In the genomic region with DNA sequence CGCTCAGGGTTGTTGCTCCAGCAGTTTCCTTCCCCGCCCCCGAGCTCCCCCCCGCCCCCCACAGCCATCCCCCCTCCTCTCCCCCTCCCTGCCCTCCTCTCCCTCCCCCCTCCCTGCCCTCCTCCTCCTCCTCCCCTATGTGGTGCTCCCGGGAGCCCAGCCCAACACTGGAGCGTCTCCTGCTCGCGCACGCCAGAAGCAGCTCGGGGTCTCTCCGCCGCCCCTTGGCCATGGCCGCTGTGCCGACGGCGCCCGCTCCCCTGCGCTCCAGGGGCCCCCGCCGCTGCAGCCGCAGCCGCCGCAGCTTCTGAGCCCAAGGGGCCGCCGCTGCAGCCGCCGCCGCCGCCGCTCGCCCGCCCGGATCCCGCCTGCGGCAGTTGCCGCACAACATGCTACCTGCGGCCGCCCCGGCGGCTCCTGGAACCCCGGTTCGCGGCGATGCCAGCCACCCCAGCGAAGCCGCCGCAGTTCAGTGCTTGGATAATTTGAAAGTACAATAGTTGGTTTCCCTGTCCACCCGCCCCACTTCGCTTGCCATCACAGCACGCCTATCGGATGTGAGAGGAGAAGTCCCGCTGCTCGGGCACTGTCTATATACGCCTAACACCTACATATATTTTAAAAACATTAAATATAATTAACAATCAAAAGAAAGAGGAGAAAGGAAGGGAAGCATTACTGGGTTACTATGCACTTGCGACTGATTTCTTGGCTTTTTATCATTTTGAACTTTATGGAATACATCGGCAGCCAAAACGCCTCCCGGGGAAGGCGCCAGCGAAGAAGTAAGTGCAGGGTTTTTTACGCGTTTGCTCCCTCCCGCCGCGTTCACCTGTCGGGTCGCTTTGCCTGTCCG, we compare ENCODE assay signal across 8 cellular contexts. TPM values are rescaled to one million over a fixed set of nuclear protein-coding genes. Genes with fewer than 3 reads are reported as not detected.
DNase-seq lines count a peak whose midpoint lies in the region; ATAC-seq and TF ChIP-seq lines count a peak whose summit lies in the region.

A gene with protein sequence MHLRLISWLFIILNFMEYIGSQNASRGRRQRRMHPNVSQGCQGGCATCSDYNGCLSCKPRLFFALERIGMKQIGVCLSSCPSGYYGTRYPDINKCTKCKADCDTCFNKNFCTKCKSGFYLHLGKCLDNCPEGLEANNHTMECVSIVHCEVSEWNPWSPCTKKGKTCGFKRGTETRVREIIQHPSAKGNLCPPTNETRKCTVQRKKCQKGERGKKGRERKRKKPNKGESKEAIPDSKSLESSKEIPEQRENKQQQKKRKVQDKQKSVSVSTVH (plus strand): TSS at position 167 of the 856 bp plus-strand sequence. CDS start 522 bp downstream, at position 689.

- H3K27ac ChIP-seq in PC-3 (ENCODE audit: low read length) (no peak within 1 kb of the TSS), dorsolateral prefrontal cortex (peak within 1 kb of the TSS in 13 of 59 donors; percentile 1 to 47 (median 20)), mesendoderm (ENCODE audit: low read depth, low read length) (no peak within 1 kb of the TSS), transverse colon (peak within 1 kb of the TSS; percentile 61 to 75 (median 66))

- no CpG with 5 or more reads among the region's 68 CpGs for WGBS in mesendoderm (ENCODE audit: extremely low coverage, insufficient coverage, low lambda C conversion rate)
- WGBS in transverse colon (ENCODE audit: low coverage in 1 of 2), 2 donors, result 0 to 1% methylated on average over 10 to 48 of the region's 68 CpGs

- in situ Hi-C loops in transverse colon (cut with MboI; ENCODE audit: low pct_ligation_motif_present in 1 of 4, low pct_unique_long_range_greater_than_20kb in 1 of 4, low sequenced_read_pairs in 3 of 4), result no loop called here

- ATAC-seq in GM21737 (IDR thresholded peaks at IDR 0.05; ENCODE audit: unreplicated experiment), result peak; percentile 3
- ATAC-seq in PC-3, result peak; percentile 34
- no peak for ATAC-seq in GM21367 (IDR thresholded peaks at IDR 0.05; ENCODE audit: unreplicated experiment)

- H3K79me2 ChIP-seq in PC-3 (ENCODE audit: low read length), result no peaks in the 10 kb centered on the region
- no peaks in the 10 kb centered on the region for H3K79me2 ChIP-seq in mesendoderm (ENCODE audit: control insufficient read depth, insufficient read depth, low read length)

- H2BK15ac ChIP-seq in mesendoderm (replicated peaks; ENCODE audit: low read depth), result no peak within 1 kb of the TSS

- BruUV-seq in PC-3 (replicated peaks; lab: Mats Ljungman, UMichigan), result no TSS peak

- no peaks in the 10 kb centered on the region for H3K9me3 ChIP-seq in PC-3 (ENCODE audit: low read length)
- H3K9me3 ChIP-seq in transverse colon, result no peaks in the 10 kb centered on the region

- H2BK5ac ChIP-seq in mesendoderm (ENCODE audit: low read length), result no peak within 1 kb of the TSS

- H3K18ac ChIP-seq in mesendoderm (ENCODE audit: low read length), result no peak within 1 kb of the TSS

- H3K4me3 ChIP-seq in PC-3 (ENCODE audit: low read length) (peak within 1 kb of the TSS; percentile 61), dorsolateral prefrontal cortex (peak within 1 kb of the TSS; percentile 45 to 79 (median 62)), mesendoderm (ENCODE audit: low read length) (peak within 1 kb of the TSS; percentile 56), transverse colon (peak within 1 kb of the TSS; percentile 38 to 52 (median 44))

- H3K56ac ChIP-seq in mesendoderm (ENCODE audit: low read length), result peak within 1 kb of the TSS; percentile 11

- TF ChIP-seq POLR2A in transverse colon (IDR thresholded peaks at IDR 0.05), result no peak

- H2AFZ ChIP-seq in PC-3 (ENCODE audit: low read length), result peak within 1 kb of the TSS; percentile 57

- no peak within 1 kb of the TSS for H4K8ac ChIP-seq in mesendoderm (ENCODE audit: low read depth, low read length)

- H3K4me2 ChIP-seq in PC-3 (ENCODE audit: low read length) (peak within 1 kb of the TSS; percentile 74), mesendoderm (ENCODE audit: low read length) (peak within 1 kb of the TSS; percentile 91)

- H3K9me2 ChIP-seq in PC-3 (replicated peaks; ENCODE audit: low read length), result no peaks in the 10 kb centered on the region

- H3K4me1 ChIP-seq in PC-3 (ENCODE audit: insufficient read depth, low read length), result no peaks in the 10 kb centered on the region; the same call in 1 of the 2 replicates
- peaks cover 2% of the 10 kb centered on the region for H3K4me1 ChIP-seq in mesendoderm (ENCODE audit: control insufficient read depth, low read depth, low read length)
- peaks cover 0 to 29% (median 11%) of the 10 kb centered on the region in 4 donors for H3K4me1 ChIP-seq in transverse colon

- H3K27me3 ChIP-seq in PC-3 (ENCODE audit: low read length) (peaks cover 67% of the 10 kb centered on the region), dorsolateral prefrontal cortex (peaks cover 0 to 51% (median 25%) of the 10 kb centered on the region in 45 donors), mesendoderm (ENCODE audit: insufficient read depth, low read length, poor library complexity) (peaks cover 16% of the 10 kb centered on the region), transverse colon (peaks cover 72% of the 10 kb centered on the region)

- TF ChIP-seq EP300 in transverse colon (IDR thresholded peaks at IDR 0.05; ENCODE audit: low read depth), result no peak

- CTCF ChIA-PET in PC-3 (lab: Charles Lee), result no interaction called here

- DNase-seq in ELF-1 (ENCODE audit: low read depth, low spot score), result peak; percentile 22
- no peak for DNase-seq in PC-3
- DNase-seq in dorsolateral prefrontal cortex, result peak in 4 of 10 donors; percentile 11 to 51 (median 44)
- DNase-seq in mesendoderm, result peak; percentile 55
- peak; percentile 11 for DNase-seq in transverse colon
- no peak for DNase-seq in pons (ENCODE audit: low spot score)

- no peaks in the 10 kb centered on the region for H3F3A ChIP-seq in PC-3 (ENCODE audit: low read length, unreplicated experiment)

- no peak within 1 kb of the TSS for H3K23ac ChIP-seq in mesendoderm (ENCODE audit: low read length)

- POLR2A ChIA-PET in PC-3 (lab: Charles Lee; ENCODE audit: unreplicated experiment), result no interaction called here

- H3K4ac ChIP-seq in mesendoderm (ENCODE audit: low read depth, low read length), result peak within 1 kb of the TSS; percentile 5

- no peaks in the 10 kb centered on the region for H3K79me1 ChIP-seq in mesendoderm (ENCODE audit: low read length)

- no peak for TF ChIP-seq CTCF in PC-3 (conservative IDR thresholded peaks at IDR 0.05; ENCODE audit: low read depth, low read length)
- no peak for TF ChIP-seq CTCF in dorsolateral prefrontal cortex (IDR thresholded peaks at IDR 0.05 in 54 of 56, conservative IDR thresholded peaks at IDR 0.05 in 2 of 56; ENCODE audit: low read depth in 1 of 56, partially characterized antibody in 56 of 56)
- TF ChIP-seq CTCF in transverse colon (IDR thresholded peaks at IDR 0.05), result no peak

- H4K20me1 ChIP-seq in PC-3 (ENCODE audit: low read length), result no peaks in the 10 kb centered on the region

- intact Hi-C loops in PC-3 (cut with micrococcal nuclease), result no loop called here
- intact Hi-C loops in dorsolateral prefrontal cortex (cut with DNase I), result no loop called here
- intact Hi-C loops in transverse colon (cut with DNase I; ENCODE audit: low total_unique reads), result no loop called here

- H2BK120ac ChIP-seq in mesendoderm (ENCODE audit: low read depth, low read length), result no peak within 1 kb of the TSS

- no peak within 1 kb of the TSS for H3K9ac ChIP-seq in PC-3 (ENCODE audit: low read length)
- H3K9ac ChIP-seq in mesendoderm (ENCODE audit: low read length), result peak within 1 kb of the TSS; percentile 51

- H3K36me3 ChIP-seq in PC-3 (ENCODE audit: low read depth, low read length) (no peaks in the 10 kb centered on the region), mesendoderm (ENCODE audit: control insufficient read depth, insufficient read depth, low read length) (no peaks in the 10 kb centered on the region), transverse colon (no peaks in the 10 kb centered on the region)

- no peak within 1 kb of the TSS for H2AK5ac ChIP-seq in mesendoderm (ENCODE audit: low read length)

- no peak within 1 kb of the TSS for H4K5ac ChIP-seq in mesendoderm (ENCODE audit: low read length)

RNA-seq across cellular contexts. Expression of the gene that starts here (rescaled TPM):
- total RNA-seq in PC-3 (2014; rRNA removed) (not detected in 2 replicates), dorsolateral prefrontal cortex (10 to 100 TPM in 3 of 120 experiments, 1 to 10 TPM in 115, under 1 TPM in 2; 0.68 to 12.7 (median 4.4) TPM), transverse colon (1 to 10 TPM in 3 of 4 donors, under 1 TPM in 1; 0.80 to 5.2 (median 2.7) TPM)
- polyA plus RNA-seq in mesendoderm (2013, experiment 1 of 2), result 1.3 TPM
- polyA plus RNA-seq in mesendoderm (2013, experiment 2 of 2), result 1.0 TPM

Comparison
In these comparisons a context has a peak if more than half of its experiments do, and no peak if none do; other contexts are left out.
1. Peak in ATAC-seq, H3K4me3 ChIP-seq and H3K4me2 ChIP-seq in PC-3; RNA of the gene not detected or under 1 TPM.
2. DNase-seq: peak in ELF-1 (single experiment), mesendoderm (single experiment) and transverse colon (single experiment); none in PC-3 (single experiment) and pons (single experiment).
3. H3K27ac ChIP-seq: peak in transverse colon (4 of 4); none in PC-3 (single experiment) and mesendoderm (single experiment).
4. Peak in every context shown above with its lines, with median percentiles within 50 percentile points of each other: H3K4me3 ChIP-seq.